Comparison of ENCODE assay signal across 21 cellular contexts in genomic region chr1:199799116-199799515, GRCh38.
"Had no signal": no experiment of that assay in that cellular context is flagged by ENCODE, and none has a peak within 500 bp of the region (broad histone marks: within the 10 kb centered on the region; RNA-seq: fewer than 3 reads in every experiment).

No MANE protein-coding gene starts in this region.

- H3K27ac ChIP-seq: spleen, tibial artery, upper lobe of left lung, uterus had no signal

- H3K4me3 ChIP-seq: mucosa of descending colon, spleen, tibial artery, upper lobe of left lung, uterus had no signal

- H3K36me3 ChIP-seq: spleen, tibial artery, upper lobe of left lung, uterus had no signal

- H3K4me1 ChIP-seq: spleen, tibial artery, upper lobe of left lung, uterus had no signal

- H3K27ac Mint-ChIP-seq: dendritic cell treated with granulocyte-macrophage colony-stimulating factor and Interleukin-4, amounts not matched to agents 40 ng/mL and 50 ng/mL, for 4 days; effector memory CD8-positive, alpha-beta T cell; naive thymus-derived CD8-positive, alpha-beta T cell; stimulated activated memory B cell treated with anti-CD40 and anti-IgM and Interleukin-4, amounts not matched to agents 10 μg/mL and 1 μg/mL and 100 μg/mL, for 72 hours; stimulated activated naive CD8-positive, alpha-beta T cell treated with anti-CD3 and anti-CD28 coated beads, Interleukin-15, Interleukin-2, amounts not matched to agents 100 ng/mL and 50 ng/mL, for 24 hours had no signal

- H3K4me1 Mint-ChIP-seq: naive thymus-derived CD8-positive, alpha-beta T cell; stimulated activated memory B cell treated with anti-CD40 and anti-IgM and Interleukin-4, amounts not matched to agents 10 μg/mL and 1 μg/mL and 100 μg/mL, for 72 hours had no signal

- H3K27me3 Mint-ChIP-seq: dendritic cell treated with granulocyte-macrophage colony-stimulating factor and Interleukin-4, amounts not matched to agents 40 ng/mL and 50 ng/mL, for 4 days had no signal

- H3K27me3 ChIP-seq: spleen, tibial artery, upper lobe of left lung, uterus had no signal

- H3K9me3 ChIP-seq: mucosa of descending colon, spleen, tibial artery, upper lobe of left lung, uterus had no signal

- DNase-seq: effector memory CD8-positive, alpha-beta T cell; foreskin melanocyte; head of caudate nucleus; hippocampal formation; islet precursor cell; mammary epithelial cell; mucosa of descending colon; naive thymus-derived CD8-positive, alpha-beta T cell; posterior cingulate gyrus; spleen; stimulated activated CD4-positive, alpha-beta T cell treated with anti-CD3 and anti-CD28 coated beads, Interleukin-15, amount 100 ng/mL, for 24 hours; stimulated activated CD4-positive, alpha-beta T cell treated with anti-CD3 and anti-CD28 coated beads, Interleukin-1b, Interleukin-23, amount 100 ng/mL, for 48 hours; stimulated activated CD4-positive, alpha-beta T cell treated with anti-CD3 and anti-CD28 coated beads, Interleukin-4, amount 100 ng/mL, for 24 hours; tibial artery; uterus had no signal

- ATAC-seq: effector memory CD8-positive, alpha-beta T cell; left lobe of liver; mucosa of descending colon; naive thymus-derived CD8-positive, alpha-beta T cell; sciatic nerve; stimulated activated memory B cell treated with anti-CD40 and anti-IgM and Interleukin-4, amounts not matched to agents 10 μg/mL and 1 μg/mL and 100 μg/mL, for 72 hours had no signal

- H3K36me3 Mint-ChIP-seq: naive thymus-derived CD8-positive, alpha-beta T cell; stimulated activated memory B cell treated with anti-CD40 and anti-IgM and Interleukin-4, amounts not matched to agents 10 μg/mL and 1 μg/mL and 100 μg/mL, for 72 hours had no signal

- H3K4me3 Mint-ChIP-seq: dendritic cell treated with granulocyte-macrophage colony-stimulating factor and Interleukin-4, amounts not matched to agents 40 ng/mL and 50 ng/mL, for 4 days; effector memory CD8-positive, alpha-beta T cell; naive thymus-derived CD8-positive, alpha-beta T cell; stimulated activated memory B cell treated with anti-CD40 and anti-IgM and Interleukin-4, amounts not matched to agents 10 μg/mL and 1 μg/mL and 100 μg/mL, for 72 hours; stimulated activated naive CD8-positive, alpha-beta T cell treated with anti-CD3 and anti-CD28 coated beads, Interleukin-15, Interleukin-2, amounts not matched to agents 100 ng/mL and 50 ng/mL, for 24 hours had no signal

- H3K9me3 Mint-ChIP-seq: dendritic cell treated with granulocyte-macrophage colony-stimulating factor and Interleukin-4, amounts not matched to agents 40 ng/mL and 50 ng/mL, for 4 days; effector memory CD8-positive, alpha-beta T cell; stimulated activated naive CD8-positive, alpha-beta T cell treated with anti-CD3 and anti-CD28 coated beads, Interleukin-15, Interleukin-2, amounts not matched to agents 100 ng/mL and 50 ng/mL, for 24 hours had no signal
